In genomic region chr6:25392372-25392771, GRCh38 we compare ENCODE assay signal across 17 cellular contexts.
"Had no signal": no experiment of that assay in that cellular context is flagged by ENCODE, and none has a peak within 500 bp of the region (broad histone marks: within the 10 kb centered on the region; RNA-seq: fewer than 3 reads in every experiment).

No MANE protein-coding gene starts in this region.

- H3K9me3 ChIP-seq: lower lobe of right lung, sigmoid colon, spleen, thoracic aorta had no signal

- H3K27me3 ChIP-seq: hepatocyte, sigmoid colon, spleen had no signal

- DNase-seq: activated CD4-positive, alpha-beta T cell treated with anti-CD3 and anti-CD28 coated beads for 36 hours; activated CD4-positive, alpha-beta T cell treated with anti-CD3 and anti-CD28 coated beads, Interleukin-2, amount 50 U/mL, for 48 hours; activated gamma-delta T cell treated with Interleukin-2 at 50 U/mL for 16 hours; activated naive CD8-positive, alpha-beta T cell treated with anti-CD3 and anti-CD28 coated beads for 36 hours; amniotic stem cell; caudate nucleus; dorsolateral prefrontal cortex; endodermal cell; lower lobe of right lung; natural killer cell; sigmoid colon; spleen; stimulated activated CD4-positive, alpha-beta T cell treated with anti-CD3 and anti-CD28 coated beads, Interleukin-4, amount 100 ng/mL, for 4 hours had no signal

- H3K4me1 ChIP-seq: sigmoid colon had no signal

- ATAC-seq: activated CD4-positive, alpha-beta T cell treated with anti-CD3 and anti-CD28 coated beads for 36 hours; lower lobe of right lung; natural killer cell; stimulated activated memory B cell treated with anti-CD40 and anti-IgM and Interleukin-4, amounts not matched to agents 10 μg/mL and 1 μg/mL and 100 μg/mL, for 72 hours had no signal

- H2AFZ ChIP-seq: hepatocyte had no signal

- H3K27ac ChIP-seq: dorsolateral prefrontal cortex, hepatocyte, lower lobe of right lung, sigmoid colon, spleen, thoracic aorta had no signal

- H3K36me3 ChIP-seq: lower lobe of right lung, sigmoid colon, spleen, thoracic aorta had no signal

- H3K4me2 ChIP-seq: hepatocyte had no signal

- FAIRE-seq: colon had no signal

- H3K4me3 ChIP-seq: dorsolateral prefrontal cortex, hepatocyte, lower lobe of right lung, sigmoid colon, spleen, thoracic aorta had no signal
